ENCODE assay signal across 1 cellular context in genomic region chr16:3106205-3106928, GRCh38.
TF ChIP-seq lines count a peak whose summit lies in the region.

No MANE protein-coding gene starts in this region.

TF ChIP-seq in K562, 482 proteins besides CTCF, POLR2A, EP300 and RAD21 (continued from another document):
- no peak for TF ChIP-seq RERE (CRISPR knock-in tag; IDR thresholded peaks at IDR 0.05; ENCODE audit: borderline replicate concordance)
- peak; percentile 57; the same call in 1 of the 2 replicates for TF ChIP-seq PML (IDR thresholded peaks at IDR 0.05; ENCODE audit: low read length)
- TF ChIP-seq ELF4 (CRISPR knock-in tag; IDR thresholded peaks at IDR 0.05), result 0 out of 2 replicates have a peak, but pooled peaks have one; percentile 67
- TF ChIP-seq KLF1 (tag; IDR thresholded peaks at IDR 0.05), result no peak
- peak; percentile 96 for TF ChIP-seq VEZF1 (CRISPR knock-in tag; IDR thresholded peaks at IDR 0.05)
- TF ChIP-seq NR2C1 (IDR thresholded peaks at IDR 0.05), result peak; percentile 21
- peak; percentile 46; the same call in 1 of the 2 replicates for TF ChIP-seq NR2C1 (tag; IDR thresholded peaks at IDR 0.05)
- peak; percentile 93 for TF ChIP-seq POLR2G (IDR thresholded peaks at IDR 0.05; ENCODE audit: low read depth, low read length)
- TF ChIP-seq PHF20 (IDR thresholded peaks at IDR 0.05; ENCODE audit: partially characterized antibody), result peak; percentile 95
- 0 out of 2 replicates have a peak, but pooled peaks have one; percentile 42 for TF ChIP-seq HOMEZ (CRISPR knock-in tag; IDR thresholded peaks at IDR 0.05)
TF ChIP-seq in K562: peak in this region for 148.
